Comparison of ENCODE assay signal across 11 cellular contexts in the genomic region with DNA sequence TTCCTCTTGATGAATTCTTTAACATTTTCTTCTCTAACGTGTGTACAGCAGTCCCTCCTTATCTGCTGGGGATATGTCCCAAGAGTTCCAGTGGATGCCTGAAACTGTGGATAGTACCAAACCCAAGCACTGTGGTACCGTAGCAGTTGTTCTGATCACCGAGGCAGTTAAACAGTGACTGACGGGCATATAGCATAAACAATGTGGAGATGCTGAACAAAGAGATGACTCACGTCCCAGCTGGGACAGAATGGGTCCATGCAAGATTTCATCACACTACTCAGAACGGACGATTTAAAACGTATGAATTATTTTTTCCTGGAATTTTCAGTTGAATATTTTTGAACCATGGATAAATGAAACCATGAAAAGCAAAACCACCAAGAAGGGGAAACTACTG. TPM values are rescaled to one million over a fixed set of nuclear protein-coding genes. Genes with fewer than 3 reads are reported as not detected.
DNase-seq lines count a peak whose midpoint lies in the region; ATAC-seq and TF ChIP-seq lines count a peak whose summit lies in the region.
"Had no signal": no experiment of that assay in that cellular context is flagged by ENCODE, and none has a peak within 500 bp of the region (broad histone marks: within the 10 kb centered on the region; RNA-seq: fewer than 3 reads in every experiment).

No MANE protein-coding gene starts in this region.

- TF ChIP-seq POLR2A in prostate gland (IDR thresholded peaks at IDR 0.05): no peak

- no peak for TF ChIP-seq CTCF in OCI-LY7 (conservative IDR thresholded peaks at IDR 0.05; ENCODE audit: low read length)
- TF ChIP-seq CTCF in fibroblast of pulmonary artery (IDR thresholded peaks at IDR 0.05; ENCODE audit: low read length, missing control alignments): no peak
- no peak for TF ChIP-seq CTCF in prostate gland (IDR thresholded peaks at IDR 0.05)

- H3K27ac ChIP-seq in GM23248 (no peak overlapping the region), OCI-LY7 (ENCODE audit: low read depth, low read length, poor library complexity, severe bottlenecking) (peak overlapping the region; percentile 97), prostate gland (no peak overlapping the region)
- H3K27ac ChIP-seq: suprapubic skin had no signal

- H4K20me1 ChIP-seq in GM23248 (ENCODE audit: insufficient read depth): no peaks in the 10 kb centered on the region
- H4K20me1 ChIP-seq in OCI-LY7 (ENCODE audit: insufficient read depth, low read length): no peaks in the 10 kb centered on the region

- H3K9me2 ChIP-seq in GM23248 (ENCODE audit: insufficient read depth) (no peaks in the 10 kb centered on the region), OCI-LY7 (ENCODE audit: insufficient read depth, low read length) (no peaks in the 10 kb centered on the region)

- CTCF ChIA-PET in OCI-LY7 (lab: Charles Lee; ENCODE audit: unreplicated experiment): no interaction called here

- intact Hi-C loops in OCI-LY7 (cut with micrococcal nuclease; ENCODE audit: unreplicated experiment) (loop anchor here (5.0 kb wide), 1 partner anchor 1577 kb away; the partner anchor contains the start of gene BARD1), prostate gland (cut with DNase I) (no loop called here)

- BruUV-seq in OCI-LY7 (replicated peaks; lab: Mats Ljungman, UMichigan): no TSS peak

- H3K9ac ChIP-seq in GM23248: no peak overlapping the region

- 67 to 69% methylated on average over 8 of the region's 8 CpGs for WGBS in GM23248 (ENCODE audit: low coverage in 1 of 2, low lambda C conversion rate in 2 of 2, missing lambda C conversion rate in 2 of 2), 2 experiments
- WGBS in prostate gland: 76% methylated on average over 8 of the region's 8 CpGs

- no peak for ATAC-seq in HG02759 (IDR thresholded peaks at IDR 0.05; ENCODE audit: unreplicated experiment)

- H3K4me2 ChIP-seq in GM23248 (ENCODE audit: unreplicated experiment) (no peak overlapping the region), OCI-LY7 (ENCODE audit: low read length) (peak overlapping the region; percentile 55)

- in situ Hi-C loops in GM23248 (cut with MboI): no loop called here

- H3K4me3 ChIP-seq in GM23248: no peak overlapping the region
- H3K4me3 ChIP-seq in OCI-LY7 (ENCODE audit: low read depth, low read length, poor library complexity, severe bottlenecking): peak overlapping the region; percentile 39
- H3K4me3 ChIP-seq in fibroblast of pulmonary artery (replicated peaks; ENCODE audit: low read depth, low read length): no peak overlapping the region
- H3K4me3 ChIP-seq in prostate gland: no peak overlapping the region
- H3K4me3 ChIP-seq: suprapubic skin had no signal

- H3K9me3 ChIP-seq in GM23248 (ENCODE audit: low read depth) (no peaks in the 10 kb centered on the region), OCI-LY7 (ENCODE audit: low read length) (no peaks in the 10 kb centered on the region), prostate gland (no peaks in the 10 kb centered on the region)
- H3K9me3 ChIP-seq: suprapubic skin had no signal

- H3K4me1 ChIP-seq in GM23248 (ENCODE audit: insufficient read depth) (no peaks in the 10 kb centered on the region), OCI-LY7 (ENCODE audit: insufficient read depth, low read length, poor library complexity, severe bottlenecking) (peaks cover 82% of the 10 kb centered on the region), prostate gland (replicated peaks) (no peaks in the 10 kb centered on the region)
- H3K4me1 ChIP-seq: suprapubic skin had no signal

- H3K79me2 ChIP-seq in GM23248 (ENCODE audit: insufficient read depth) (no peaks in the 10 kb centered on the region), OCI-LY7 (ENCODE audit: insufficient read depth, low read depth, low read length) (no peaks in the 10 kb centered on the region)

- DNase-seq in DMS53 (lab: John Stamatoyannopoulos, UW) (peak; percentile 73), GM23248 (peak; percentile 51), OCI-LY7 (ENCODE audit: low spot score) (peak; percentile 68), fibroblast of pulmonary artery (ENCODE audit: low read depth) (peak; percentile 78), prostate gland (ENCODE audit: low spot score) (no peak)
- DNase-seq in stimulated activated CD4-positive, alpha-beta T cell treated with anti-CD3 and anti-CD28 coated beads, Interleukin-4, amount 100 ng/mL, for 4 hours: no peak
- DNase-seq in stimulated activated CD4-positive, alpha-beta T cell treated with anti-CD3 and anti-CD28 coated beads, Interleukin-4, amount 100 ng/mL, for 24 hours: no peak
- DNase-seq: NCI-H187 treated with DMSO at 0.1 percent for 48 hours, Right ventricle myocardium superior had no signal

- H2AFZ ChIP-seq in GM23248 (peak overlapping the region; percentile 24), OCI-LY7 (ENCODE audit: low read length) (peak overlapping the region; percentile 99)

- no peaks in the 10 kb centered on the region for H3F3A ChIP-seq in GM23248 (ENCODE audit: insufficient read depth)

- H3K36me3 ChIP-seq in GM23248 (ENCODE audit: low read depth): no peaks in the 10 kb centered on the region
- no peaks in the 10 kb centered on the region for H3K36me3 ChIP-seq in OCI-LY7 (ENCODE audit: insufficient read depth, low read length)
- H3K36me3 ChIP-seq in prostate gland: no peaks in the 10 kb centered on the region
- H3K36me3 ChIP-seq: suprapubic skin had no signal

- H3K27me3 ChIP-seq in GM23248 (replicated peaks; ENCODE audit: insufficient read depth) (no peaks in the 10 kb centered on the region), prostate gland (replicated peaks; ENCODE audit: insufficient read depth) (no peaks in the 10 kb centered on the region)

- POLR2A ChIA-PET in OCI-LY7 (lab: Charles Lee): interaction anchor here (1.0 to 3.0 kb wide), 5 partner anchors 14 to 366 kb away, joined by 4 to 38 read pairs (median 4); no protein-coding TSS in a partner anchor

RNA-seq across cellular contexts. Expression of gene SPAG16, which starts 54.5 kb away (rescaled TPM):
- 25.4 and 28.9 TPM in 2 replicates for total RNA-seq in GM23248 (2014; rRNA removed; shearing (Covaris generic))
- polyA plus RNA-seq in GM23248 (2016; fragmentation: Nextera tagmentation; extraction: Ambion mirVana): 27.7 and 30.7 TPM in 2 replicates
- 16.6 and 24.2 TPM in 2 replicates for total RNA-seq in OCI-LY7 (2014; rRNA removed; shearing (Covaris generic))
- 18.9 and 22.1 TPM in 2 replicates for total RNA-seq in OCI-LY7 (2022)
- total RNA-seq in prostate gland: 10 to 100 TPM; 27.1 to 29.2 TPM

Comparison
In these comparisons a context has a peak if more than half of its experiments do, and no peak if none do; other contexts are left out.
1. DNase-seq: peak in DMS53 (single experiment), GM23248 (single experiment), OCI-LY7 (single experiment) and fibroblast of pulmonary artery (single experiment); none in stimulated activated CD4-positive, alpha-beta T cell treated with anti-CD3 and anti-CD28 coated beads, Interleukin-4, amount 100 ng/mL, for 4 hours (0 of 2), stimulated activated CD4-positive, alpha-beta T cell treated with anti-CD3 and anti-CD28 coated beads, Interleukin-4, amount 100 ng/mL, for 24 hours (single experiment) and prostate gland (single experiment).